ENCODE assay signal across 11 cellular contexts in the genomic region with DNA sequence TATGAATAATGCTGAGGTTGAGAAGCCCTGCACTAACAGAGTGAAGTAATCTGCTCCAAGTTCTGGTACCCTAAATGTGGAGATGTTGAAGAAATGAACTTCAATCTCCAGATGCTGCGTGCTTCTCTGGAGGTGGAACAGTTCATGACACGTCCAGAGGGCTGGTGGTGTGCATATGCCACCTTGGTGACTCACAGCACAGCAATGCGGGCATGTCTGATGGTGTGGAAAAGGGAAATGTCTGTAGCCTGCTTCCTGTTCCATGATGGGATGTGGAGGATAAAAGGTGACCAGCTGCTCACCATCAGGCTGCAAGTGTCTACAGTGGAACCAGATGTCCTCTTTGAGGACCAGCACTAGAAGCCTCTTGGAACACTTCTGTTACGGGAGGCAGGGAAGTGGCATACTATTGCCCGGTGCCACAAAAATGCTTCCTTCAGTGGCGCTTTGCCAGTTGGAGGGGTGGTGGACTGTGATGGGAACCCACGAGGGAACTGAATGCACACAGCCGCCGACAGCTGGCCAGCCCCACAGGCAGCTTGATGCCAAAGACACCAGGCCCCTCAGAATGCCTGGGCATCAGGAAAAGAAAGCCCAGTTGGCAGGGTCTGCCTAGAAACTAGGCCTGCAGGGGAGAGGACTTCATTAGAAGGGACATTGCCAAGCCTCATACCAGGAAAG. TPM values are rescaled to one million over a fixed set of nuclear protein-coding genes. Genes with fewer than 3 reads are reported as not detected.
A peak's percentile ranks its signal among the peaks of the same experiment; 100 is the strongest.
DNase-seq lines count a peak whose midpoint lies in the region; ATAC-seq, FAIRE-seq and TF ChIP-seq lines count a peak whose summit lies in the region.
"Had no signal": no experiment of that assay in that cellular context is flagged by ENCODE, and none has a peak within 500 bp of the region (broad histone marks: within the 10 kb centered on the region; RNA-seq: fewer than 3 reads in every experiment).

No MANE protein-coding gene starts in this region.

- H3K4me1 Mint-ChIP-seq in Calu3 (ENCODE audit: low read depth, unreplicated experiment), result peaks cover 16% of the 10 kb centered on the region
- H3K4me1 Mint-ChIP-seq: activated naive CD8-positive, alpha-beta T cell treated with anti-CD3 and anti-CD28 coated beads, Interleukin-2, amount 10 ng/mL, durations not matched to agents 7 days and 5 days had no signal

- peaks cover 21% of the 10 kb centered on the region for H3K36me3 Mint-ChIP-seq in Calu3 (ENCODE audit: insufficient read depth, unreplicated experiment)

- no peak overlapping the region for H3K27ac ChIP-seq in sigmoid colon
- H3K27ac ChIP-seq: KMS-11, left ventricle myocardium inferior had no signal

- TF ChIP-seq POLR2A in sigmoid colon (IDR thresholded peaks at IDR 0.05), result no peak

- no peak overlapping the region for H3K4me3 Mint-ChIP-seq in Calu3 (ENCODE audit: low read depth, unreplicated experiment)
- H3K4me3 Mint-ChIP-seq: activated naive CD8-positive, alpha-beta T cell treated with anti-CD3 and anti-CD28 coated beads, Interleukin-2, amount 10 ng/mL, durations not matched to agents 7 days and 5 days had no signal

- H3K27me3 ChIP-seq in sigmoid colon, result no peaks in the 10 kb centered on the region

- TF ChIP-seq CTCF in Calu3 (IDR thresholded peaks at IDR 0.05; ENCODE audit: unreplicated experiment) (no peak), sigmoid colon (IDR thresholded peaks at IDR 0.05) (no peak)

- intact Hi-C loops in Calu3 (cut with micrococcal nuclease; ENCODE audit: unreplicated experiment) (no loop called here), sigmoid colon (cut with DNase I) (no loop called here)

- ATAC-seq in HG03039 (IDR thresholded peaks at IDR 0.05; ENCODE audit: unreplicated experiment), result no peak

- H3K4me3 ChIP-seq in sigmoid colon, result no peak overlapping the region
- H3K4me3 ChIP-seq: left ventricle myocardium inferior had no signal

- peaks cover 5 to 41% (median 8%) of the 10 kb centered on the region in 4 donors for H3K36me3 ChIP-seq in sigmoid colon

- FAIRE-seq in HTR-8/SVneo (lab: Jason Lieb, UNC), result peak; percentile 95

- 81 to 84% methylated on average over 9 of the region's 9 CpGs for whole genome bisulfite sequencing in sigmoid colon, 2 donors

- no peaks in the 10 kb centered on the region for H3K4me1 ChIP-seq in sigmoid colon
- H3K4me1 ChIP-seq: left ventricle myocardium inferior had no signal

- H3K9me3 ChIP-seq in sigmoid colon, result no peaks in the 10 kb centered on the region
- H3K9me3 ChIP-seq: left ventricle myocardium inferior had no signal

- no peaks in the 10 kb centered on the region for H3K9me3 Mint-ChIP-seq in Calu3 (ENCODE audit: low read depth, unreplicated experiment)
- H3K9me3 Mint-ChIP-seq: activated naive CD8-positive, alpha-beta T cell treated with anti-CD3 and anti-CD28 coated beads, Interleukin-2, amount 10 ng/mL, durations not matched to agents 7 days and 5 days had no signal

- CTCF ChIA-PET in Calu3 (lab: Charles Lee), result interaction anchor here (0.5 to 2.6 kb wide), 3 partner anchors 47 to 953 kb away, joined by 3 to 8 read pairs (median 3); no protein-coding TSS in a partner anchor

- peak overlapping the region; percentile 43 for H3K27ac Mint-ChIP-seq in Calu3 (ENCODE audit: unreplicated experiment)
- H3K27ac Mint-ChIP-seq: activated naive CD8-positive, alpha-beta T cell treated with anti-CD3 and anti-CD28 coated beads, Interleukin-2, amount 10 ng/mL, durations not matched to agents 7 days and 5 days had no signal

- H3K27me3 Mint-ChIP-seq in Calu3 (ENCODE audit: unreplicated experiment), result no peaks in the 10 kb centered on the region
- H3K27me3 Mint-ChIP-seq: activated naive CD8-positive, alpha-beta T cell treated with anti-CD3 and anti-CD28 coated beads, Interleukin-2, amount 10 ng/mL, durations not matched to agents 7 days and 5 days had no signal

- no TSS peak for BruUV-seq in Calu3 (replicated peaks; lab: Mats Ljungman, UMichigan)

- no peak for TF ChIP-seq EP300 in sigmoid colon (IDR thresholded peaks at IDR 0.05)

- peak; percentile 79 for DNase-seq in Calu3
- peak; percentile 73 for DNase-seq in HTR-8/SVneo (ENCODE audit: insufficient read length, low spot score)
- peak; percentile 55 for DNase-seq in astrocyte of the hippocampus (ENCODE audit: low read depth, low spot score)
- DNase-seq in lung microvascular endothelial cell (ENCODE audit: low read depth in 2 of 2), result peak; percentile 68 to 91
- DNase-seq in sigmoid colon, result no peak
- DNase-seq in epidermal melanocyte (ENCODE audit: insufficient read length, low spot score), result no peak
- no peak for DNase-seq in NOMO-1 treated with DMSO at 0.1 percent for 48 hours (lab: John Stamatoyannopoulos, UW; ENCODE audit: unreplicated experiment)
- DNase-seq: activated naive CD8-positive, alpha-beta T cell treated with anti-CD3 and anti-CD28 coated beads, Interleukin-2, amount 10 ng/mL, durations not matched to agents 7 days and 5 days; left ventricle myocardium inferior had no signal

RNA-seq across cellular contexts. Expression of a gene that starts 19.9 kb away (rescaled TPM):
- 29.4 and 37.1 TPM in 2 replicates for total RNA-seq in Calu3 (2022)
- 10.7 and 13.5 TPM in 2 replicates for total RNA-seq in lung microvascular endothelial cell
- 10 to 100 TPM in 3 of 4 donors, 1 to 10 TPM in 1; 10.0 to 19.3 (median 15.7) TPM for total RNA-seq in sigmoid colon
- polyA plus RNA-seq in sigmoid colon, result 10 to 100 TPM; 22.2 to 27.8 (median 25.2) TPM

RNA-seq across cellular contexts. Expression of a gene that starts 26.2 kb away (rescaled TPM):
- total RNA-seq in Calu3 (2022), result 111 and 126 TPM in 2 replicates
- 38.4 and 42.9 TPM in 2 replicates for total RNA-seq in lung microvascular endothelial cell
- total RNA-seq in sigmoid colon, result 10 to 100 TPM; 29.1 to 37.4 (median 32.9) TPM
- 10 to 100 TPM; 26.8 to 36.1 (median 31.8) TPM for polyA plus RNA-seq in sigmoid colon

Comparison
In these comparisons a context has a peak if more than half of its experiments do, and no peak if none do; other contexts are left out.
1. DNase-seq: peak in Calu3 (single experiment), HTR-8/SVneo (single experiment), astrocyte of the hippocampus (single experiment) and lung microvascular endothelial cell (2 of 2); none in sigmoid colon (single experiment), epidermal melanocyte (single experiment) and NOMO-1 treated with DMSO at 0.1 percent for 48 hours (single experiment).